Comparison of ENCODE assay signal across 1 cellular context in genomic region chr7:136294977-136295376, GRCh38.
TF ChIP-seq lines count a peak whose summit lies in the region.

No MANE protein-coding gene starts in this region.

TF ChIP-seq in GM23338, 12 proteins besides CTCF, POLR2A, EP300 and RAD21 (continued from another document):
- TF ChIP-seq ZNF114 (CRISPR knock-in tag; IDR thresholded peaks at IDR 0.05): no peak
- TF ChIP-seq EZH2 (IDR thresholded peaks at IDR 0.05; ENCODE audit: low read depth, unreplicated experiment): no peak
- no peak for TF ChIP-seq REST (IDR thresholded peaks at IDR 0.05; ENCODE audit: unreplicated experiment)
- TF ChIP-seq, protein P1, sequence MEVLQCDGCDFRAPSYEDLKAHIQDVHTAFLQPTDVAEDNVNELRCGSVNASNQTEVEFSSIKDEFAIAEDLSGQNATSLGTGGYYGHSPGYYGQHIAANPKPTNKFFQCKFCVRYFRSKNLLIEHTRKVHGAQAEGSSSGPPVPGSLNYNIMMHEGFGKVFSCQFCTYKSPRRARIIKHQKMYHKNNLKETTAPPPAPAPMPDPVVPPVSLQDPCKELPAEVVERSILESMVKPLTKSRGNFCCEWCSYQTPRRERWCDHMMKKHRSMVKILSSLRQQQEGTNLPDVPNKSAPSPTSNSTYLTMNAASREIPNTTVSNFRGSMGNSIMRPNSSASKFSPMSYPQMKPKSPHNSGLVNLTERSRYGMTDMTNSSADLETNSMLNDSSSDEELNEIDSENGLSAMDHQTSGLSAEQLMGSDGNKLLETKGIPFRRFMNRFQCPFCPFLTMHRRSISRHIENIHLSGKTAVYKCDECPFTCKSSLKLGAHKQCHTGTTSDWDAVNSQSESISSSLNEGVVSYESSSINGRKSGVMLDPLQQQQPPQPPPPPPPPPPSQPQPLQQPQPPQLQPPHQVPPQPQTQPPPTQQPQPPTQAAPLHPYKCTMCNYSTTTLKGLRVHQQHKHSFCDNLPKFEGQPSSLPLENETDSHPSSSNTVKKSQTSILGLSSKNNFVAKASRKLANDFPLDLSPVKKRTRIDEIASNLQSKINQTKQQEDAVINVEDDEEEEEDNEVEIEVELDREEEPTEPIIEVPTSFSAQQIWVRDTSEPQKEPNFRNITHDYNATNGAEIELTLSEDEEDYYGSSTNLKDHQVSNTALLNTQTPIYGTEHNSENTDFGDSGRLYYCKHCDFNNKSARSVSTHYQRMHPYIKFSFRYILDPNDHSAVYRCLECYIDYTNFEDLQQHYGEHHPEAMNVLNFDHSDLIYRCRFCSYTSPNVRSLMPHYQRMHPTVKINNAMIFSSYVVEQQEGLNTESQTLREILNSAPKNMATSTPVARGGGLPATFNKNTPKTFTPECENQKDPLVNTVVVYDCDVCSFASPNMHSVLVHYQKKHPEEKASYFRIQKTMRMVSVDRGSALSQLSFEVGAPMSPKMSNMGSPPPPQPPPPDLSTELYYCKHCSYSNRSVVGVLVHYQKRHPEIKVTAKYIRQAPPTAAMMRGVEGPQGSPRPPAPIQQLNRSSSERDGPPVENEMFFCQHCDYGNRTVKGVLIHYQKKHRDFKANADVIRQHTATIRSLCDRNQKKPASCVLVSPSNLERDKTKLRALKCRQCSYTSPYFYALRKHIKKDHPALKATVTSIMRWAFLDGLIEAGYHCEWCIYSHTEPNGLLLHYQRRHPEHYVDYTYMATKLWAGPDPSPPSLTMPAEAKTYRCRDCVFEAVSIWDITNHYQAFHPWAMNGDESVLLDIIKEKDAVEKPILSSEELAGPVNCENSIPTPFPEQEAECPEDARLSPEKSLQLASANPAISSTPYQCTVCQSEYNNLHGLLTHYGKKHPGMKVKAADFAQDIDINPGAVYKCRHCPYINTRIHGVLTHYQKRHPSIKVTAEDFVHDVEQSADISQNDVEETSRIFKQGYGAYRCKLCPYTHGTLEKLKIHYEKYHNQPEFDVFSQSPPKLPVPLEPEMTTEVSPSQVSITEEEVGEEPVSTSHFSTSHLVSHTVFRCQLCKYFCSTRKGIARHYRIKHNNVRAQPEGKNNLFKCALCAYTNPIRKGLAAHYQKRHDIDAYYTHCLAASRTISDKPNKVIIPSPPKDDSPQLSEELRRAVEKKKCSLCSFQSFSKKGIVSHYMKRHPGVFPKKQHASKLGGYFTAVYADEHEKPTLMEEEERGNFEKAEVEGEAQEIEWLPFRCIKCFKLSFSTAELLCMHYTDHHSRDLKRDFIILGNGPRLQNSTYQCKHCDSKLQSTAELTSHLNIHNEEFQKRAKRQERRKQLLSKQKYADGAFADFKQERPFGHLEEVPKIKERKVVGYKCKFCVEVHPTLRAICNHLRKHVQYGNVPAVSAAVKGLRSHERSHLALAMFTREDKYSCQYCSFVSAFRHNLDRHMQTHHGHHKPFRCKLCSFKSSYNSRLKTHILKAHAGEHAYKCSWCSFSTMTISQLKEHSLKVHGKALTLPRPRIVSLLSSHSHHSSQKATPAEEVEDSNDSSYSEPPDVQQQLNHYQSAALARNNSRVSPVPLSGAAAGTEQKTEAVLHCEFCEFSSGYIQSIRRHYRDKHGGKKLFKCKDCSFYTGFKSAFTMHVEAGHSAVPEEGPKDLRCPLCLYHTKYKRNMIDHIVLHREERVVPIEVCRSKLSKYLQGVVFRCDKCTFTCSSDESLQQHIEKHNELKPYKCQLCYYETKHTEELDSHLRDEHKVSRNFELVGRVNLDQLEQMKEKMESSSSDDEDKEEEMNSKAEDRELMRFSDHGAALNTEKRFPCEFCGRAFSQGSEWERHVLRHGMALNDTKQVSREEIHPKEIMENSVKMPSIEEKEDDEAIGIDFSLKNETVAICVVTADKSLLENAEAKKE (CRISPR knock-in tag; IDR thresholded peaks at IDR 0.05): no peak
TF ChIP-seq in GM23338: peak in this region for 0.
